In genomic region chr5:134561871-134562296, GRCh38 we compare ENCODE assay signal across 8 cellular contexts. TPM values are rescaled to one million over a fixed set of nuclear protein-coding genes. Genes with fewer than 3 reads are reported as not detected.
A peak's percentile ranks its signal among the peaks of the same experiment; 100 is the strongest.
DNase-seq lines count a peak whose midpoint lies in the region; ATAC-seq, FAIRE-seq and TF ChIP-seq lines count a peak whose summit lies in the region.

No MANE protein-coding gene starts in this region.

- peak in 1 of 2 experiments; percentile 27; a peak in 1 of 4 replicates for TF ChIP-seq RAD21 in K562 (CRISPR knock-in tag; conservative IDR thresholded peaks at IDR 0.05 in 1 of 2, IDR thresholded peaks at IDR 0.05 in 1 of 2)

- no peaks in the 10 kb centered on the region for H3K79me2 ChIP-seq in K562 (ENCODE audit: control insufficient read depth, insufficient read depth, low read length)

- H3K9ac ChIP-seq in K562 (ENCODE audit: insufficient read depth in 1 of 2, low read depth in 2 of 2, low read length in 2 of 2) = no peak overlapping the region

- POLR2A ChIA-PET in K562 (lab: Yijun Ruan, JAX) = interaction anchor here (0.6 kb wide), 1 partner anchor 17 kb away, joined by 3 read pairs; no protein-coding TSS in a partner anchor

- intact Hi-C loops in K562 (cut with micrococcal nuclease) = no loop called here

- H3K27me3 ChIP-seq in K562 (ENCODE audit: control insufficient read depth in 2 of 2, insufficient read depth in 2 of 2, low read length in 2 of 2) = no peaks in the 10 kb centered on the region; a peak in 1 of 5 replicates
- no peaks in the 10 kb centered on the region for H3K27me3 ChIP-seq in lung (ENCODE audit: control insufficient read depth, insufficient read depth)

- CTCF ChIA-PET in K562 (lab: Yijun Ruan, JAX; ENCODE audit: low intra/inter-chr PET ratio) = no interaction called here

- H3K27ac ChIP-seq in K562 (ENCODE audit: extremely low read depth, low read depth, low read length) (no peak overlapping the region; the same call in 2 of the 3 replicates), lung (ENCODE audit: low read depth in 1 of 2, low read length in 1 of 2) (peak overlapping the region in 1 of 2 donors; percentile 15)

- peaks cover 2% of the 10 kb centered on the region for H3K9me1 ChIP-seq in K562 (ENCODE audit: control insufficient read depth, insufficient read depth, low read length)

- H2AFZ ChIP-seq in K562 (ENCODE audit: low read depth, low read length) = peak overlapping the region; percentile 37; the same call in 1 of the 2 replicates

- in situ Hi-C loops in K562 (cut with MboI) = no loop called here

- TF ChIP-seq POLR2A in K562 (conservative IDR thresholded peaks at IDR 0.05) = no peak

- ATAC-seq in K562 (peak; percentile 84), lung (ENCODE audit: insufficient read depth, low FRiP score) (peak; percentile 31), HG03175 (IDR thresholded peaks at IDR 0.05; ENCODE audit: unreplicated experiment) (no peak), GM18861 (IDR thresholded peaks at IDR 0.05; ENCODE audit: unreplicated experiment) (no peak)

- H3K9me3 ChIP-seq in K562 (replicated peaks; ENCODE audit: control insufficient read depth, insufficient read depth, low read depth, low read length) (no peaks in the 10 kb centered on the region; the same call in 1 of the 2 replicates), lung (ENCODE audit: control insufficient read depth in 2 of 2, insufficient read depth in 1 of 2, low read length in 1 of 2) (no peaks in the 10 kb centered on the region)

- no peak overlapping the region for H3K4me2 ChIP-seq in K562 (ENCODE audit: insufficient read depth, low read length)

- no peak overlapping the region for H3K4me3 ChIP-seq in HFF-Myc (replicated peaks; ENCODE audit: low read depth, low read length)
- H3K4me3 ChIP-seq in K562 = no peak overlapping the region
- no peak overlapping the region for H3K4me3 ChIP-seq in lung

- no TSS peak for BruUV-seq in K562 (replicated peaks; lab: Mats Ljungman, UMichigan)

- no peak for TF ChIP-seq EP300 in K562 (IDR thresholded peaks at IDR 0.05; ENCODE audit: low read length)

- peak; percentile 82 for FAIRE-seq in K562 (lab: Jason Lieb, UNC)

- DNase-seq in COLO668 (lab: John Stamatoyannopoulos, UW; ENCODE audit: unreplicated experiment) (peak; percentile 1), HFF-Myc (ENCODE audit: extremely low read depth, low read depth) (no peak), K562 (ENCODE audit: extremely low read depth in 1 of 4, low spot score in 3 of 4) (peak; percentile 32 to 50 (median 48)), lung (ENCODE audit: low spot score) (no peak), T1000 (lab: John Stamatoyannopoulos, UW) (no peak)
- DNase-seq in activated effector memory CD4-positive, alpha-beta T cell treated with anti-CD3 and anti-CD28 coated beads, Interleukin-2, amount 50 U/mL, for 16 hours = no peak

- H3K36me3 ChIP-seq in K562 (ENCODE audit: control insufficient read depth, insufficient read depth, low read length) (peaks cover 61% of the 10 kb centered on the region; the same call in 2 of the 3 replicates), lung (ENCODE audit: control insufficient read depth in 2 of 2, insufficient read depth in 2 of 2, low read length in 2 of 2) (peaks cover 3 to 75% of the 10 kb centered on the region in 2 donors)

- peaks cover 0 to 7% of the 10 kb centered on the region in 2 experiments; a peak in 1 of 5 replicates for H3K4me1 ChIP-seq in K562 (replicated peaks in 1 of 2; ENCODE audit: control insufficient read depth in 2 of 2, insufficient read depth in 2 of 2, low read length in 2 of 2)
- peaks cover 0 to 17% of the 10 kb centered on the region in 2 donors for H3K4me1 ChIP-seq in lung (ENCODE audit: control insufficient read depth in 2 of 2, insufficient read depth in 2 of 2, low read length in 2 of 2)

- 66% methylated on average over 9 of the region's 9 CpGs for WGBS in K562 (ENCODE audit: insufficient coverage, low coverage, missing lambda C conversion rate)
- 61 to 78% methylated on average over 9 of the region's 9 CpGs for WGBS in lung, 2 donors

- H4K20me1 ChIP-seq in K562 (replicated peaks; ENCODE audit: control insufficient read depth, insufficient read depth, low read length) = no peaks in the 10 kb centered on the region

- TF ChIP-seq CTCF in HFF-Myc (IDR thresholded peaks at IDR 0.05; ENCODE audit: low read depth, low read length, missing control alignments) = peak; percentile 56
- TF ChIP-seq CTCF in K562 (IDR thresholded peaks at IDR 0.05 in 2 of 3, conservative IDR thresholded peaks at IDR 0.05 in 1 of 3; ENCODE audit: insufficient read depth in 2 of 3, low read depth in 1 of 3, low read length in 3 of 3) = peak; percentile 32 to 55 (median 46); a peak in 5 of 6 replicates
- peak; percentile 12 for TF ChIP-seq CTCF in lung (IDR thresholded peaks at IDR 0.05; ENCODE audit: control extremely low read depth, extremely low read depth)

TF ChIP-seq in K562, 482 proteins besides CTCF, POLR2A, EP300 and RAD21 (continues in another document):
- no peak for TF ChIP-seq NBN (IDR thresholded peaks at IDR 0.05; ENCODE audit: low read depth)
- TF ChIP-seq, protein P1, sequence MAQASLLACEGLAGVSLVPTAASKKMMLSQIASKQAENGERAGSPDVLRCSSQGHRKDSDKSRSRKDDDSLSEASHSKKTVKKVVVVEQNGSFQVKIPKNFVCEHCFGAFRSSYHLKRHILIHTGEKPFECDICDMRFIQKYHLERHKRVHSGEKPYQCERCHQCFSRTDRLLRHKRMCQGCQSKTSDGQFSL (CRISPR knock-in tag; IDR thresholded peaks at IDR 0.05) = no peak
- TF ChIP-seq, protein P1 (tag; IDR thresholded peaks at IDR 0.05) = no peak
- no peak for TF ChIP-seq NFXL1 (CRISPR knock-in tag; IDR thresholded peaks at IDR 0.05)
- TF ChIP-seq SMC3 (conservative IDR thresholded peaks at IDR 0.05; ENCODE audit: insufficient read depth, low read depth, low read length) = 0 out of 2 replicates have a peak, but pooled peaks have one; percentile 5
- no peak for TF ChIP-seq TFAM (CRISPR knock-in tag; conservative IDR thresholded peaks at IDR 0.05)
- no peak for TF ChIP-seq NFIX (CRISPR knock-in tag; IDR thresholded peaks at IDR 0.05; ENCODE audit: low read depth)
- TF ChIP-seq ZSCAN29 (IDR thresholded peaks at IDR 0.05) = no peak
- no peak for TF ChIP-seq POLR3A (IDR thresholded peaks at IDR 0.05; ENCODE audit: borderline replicate concordance, extremely low read depth, insufficient read depth, insufficient read length)
- TF ChIP-seq DLX4 (CRISPR knock-in tag; IDR thresholded peaks at IDR 0.05) = no peak
- no peak for TF ChIP-seq ZNF780A (CRISPR knock-in tag; IDR thresholded peaks at IDR 0.05)
- TF ChIP-seq ZNF431 (CRISPR knock-in tag; IDR thresholded peaks at IDR 0.05) = no peak
- TF ChIP-seq MCM5 (IDR thresholded peaks at IDR 0.05; ENCODE audit: low read depth) = no peak
- no peak for TF ChIP-seq ZNF512 (tag; IDR thresholded peaks at IDR 0.05)
- TF ChIP-seq CBX3 (IDR thresholded peaks at IDR 0.05; ENCODE audit: borderline replicate concordance in 1 of 2, low read length in 2 of 2) = no peak
- TF ChIP-seq CC2D1A (IDR thresholded peaks at IDR 0.05) = no peak

RNA-seq across cellular contexts. Expression of gene JADE2, which starts 36.4 kb away (rescaled TPM):
- total RNA-seq in K562 (2011; cell fraction: chromatin; rRNA removed; ENCODE audit: low replicate concordance) = 12.7 and 26.6 TPM in 2 replicates
- 12.9 and 14.5 TPM in 2 replicates for total RNA-seq in K562 (2011; cell fraction: nucleolus; rRNA removed)
- 7.6 and 9.2 TPM in 2 replicates for total RNA-seq in K562 (2011; cell fraction: nucleoplasm; rRNA removed)
- 14.5 and 22.8 TPM in 2 replicates for total RNA-seq in K562 (2014; rRNA removed)
- total RNA-seq in K562 (2014; rRNA removed; fragmentation: Illumina TruSeq; extraction: Trizol) = 6.9 and 8.3 TPM in 2 replicates
- total RNA-seq in K562 (2015; rRNA removed; fragmentation: Illumina TruSeq; extraction: Trizol) = 13.7 and 14.1 TPM in 2 replicates
- 22.2 and 23.3 TPM in 2 replicates for total RNA-seq in K562 (2021)
- polyA plus RNA-seq in K562 (2011; rRNA removed) = 8.8 and 9.4 TPM in 2 replicates
- 7.8 and 14.9 TPM in 2 replicates for polyA plus RNA-seq in K562 (2011; cell fraction: cytosol; rRNA removed)
- polyA plus RNA-seq in K562 (2011; cell fraction: nucleus; rRNA removed) = 10.6 and 18.6 TPM in 2 replicates
- polyA plus RNA-seq in K562 (2012) = 9.5 and 15.4 TPM in 2 replicates
- 9.1 and 10.9 TPM in 2 replicates for polyA plus RNA-seq in K562 (2014; fragmentation: Illumina TruSeq; extraction: Trizol)
- polyA plus RNA-seq in K562 (2014; fragmentation: Nextera tagmentation; extraction: Ambion mirVana) = under 1 TPM; 0.50 to 0.55 TPM
- 6.0 and 10.8 TPM in 2 replicates for polyA plus RNA-seq in K562 (2014; rRNA removed)
- polyA minus RNA-seq in K562 (2011; rRNA and poly(A)+ RNA removed) = 11.5 and 14.4 TPM in 2 replicates
- 13.0 and 13.2 TPM in 2 replicates for polyA minus RNA-seq in K562 (2011; cell fraction: cytosol; rRNA and poly(A)+ RNA removed)
- polyA minus RNA-seq in K562 (2011; cell fraction: nucleus; rRNA and poly(A)+ RNA removed) = 9.4 TPM in 2 replicates
- 10 to 100 TPM; 24.4 to 53.5 TPM for total RNA-seq in lung
- polyA plus RNA-seq in lung = 10 to 100 TPM; 12.4 to 16.3 TPM

Comparison
In these comparisons a context has a peak if more than half of its experiments do, and no peak if none do; other contexts are left out.
1. DNase-seq: peak in COLO668 (single experiment) and K562 (4 of 4); none in HFF-Myc (single experiment), lung (single experiment), activated effector memory CD4-positive, alpha-beta T cell treated with anti-CD3 and anti-CD28 coated beads, Interleukin-2, amount 50 U/mL, for 16 hours (single experiment) and T1000 (single experiment).
2. ATAC-seq: peak in K562 (single experiment) and lung (single experiment); none in HG03175 (single experiment) and GM18861 (single experiment).
3. Peak in every context shown above with its lines, with median percentiles within 50 percentile points of each other: CTCF ChIP-seq.